ENCODE assay signal across 20 cellular contexts in the genomic region with DNA sequence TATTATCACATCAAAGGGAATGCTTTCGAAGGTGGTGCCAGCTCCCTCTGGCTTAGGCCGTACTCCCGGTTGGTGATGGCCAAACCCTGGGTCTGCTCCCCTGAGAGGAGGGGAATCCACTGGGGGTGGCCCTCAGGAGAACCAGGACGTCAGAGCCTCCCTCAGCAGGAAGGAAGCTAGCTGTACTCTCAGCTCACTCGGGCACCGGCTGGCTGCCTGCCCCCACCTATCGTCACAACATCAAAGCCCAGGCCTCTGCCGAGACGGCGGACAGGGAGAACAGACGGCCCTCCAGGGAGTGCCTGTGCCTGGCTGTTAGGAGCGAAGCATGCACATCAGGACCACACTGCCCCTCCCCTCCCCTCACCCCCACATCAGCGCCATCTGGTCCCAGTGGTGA. TPM values are rescaled to one million over a fixed set of nuclear protein-coding genes. Genes with fewer than 3 reads are reported as not detected.
"Had no signal": no experiment of that assay in that cellular context is flagged by ENCODE, and none has a peak within 500 bp of the region (broad histone marks: within the 10 kb centered on the region; RNA-seq: fewer than 3 reads in every experiment).

No MANE protein-coding gene starts in this region.

- H3K4me1 ChIP-seq: body of pancreas, esophagus squamous epithelium, neural progenitor cell, tibial artery, uterus had no signal

- H3K4me3 Mint-ChIP-seq: activated naive CD4-positive, alpha-beta T cell treated with anti-CD3 and anti-CD28 coated beads, Interleukin-2, amount 50 U/mL, for 24 hours; activated T-cell treated with anti-CD3 and anti-CD28 coated beads, Interleukin-2, amount 50 U/mL, for 24 hours; mesothelial cell of epicardium; neural progenitor cell had no signal

- H3K4me3 ChIP-seq: body of pancreas, esophagus squamous epithelium, neural progenitor cell, ovary, tibial artery, uterus had no signal

- H3K27me3 Mint-ChIP-seq: activated T-cell treated with anti-CD3 and anti-CD28 coated beads, Interleukin-2, amount 50 U/mL, for 24 hours had no signal

- H3K9me3 ChIP-seq: body of pancreas, esophagus squamous epithelium, ovary, tibial artery, uterus had no signal

- H3K9me3 Mint-ChIP-seq: activated naive CD4-positive, alpha-beta T cell treated with anti-CD3 and anti-CD28 coated beads, Interleukin-2, amount 50 U/mL, for 24 hours; activated T-cell treated with anti-CD3 and anti-CD28 coated beads, Interleukin-2, amount 50 U/mL, for 24 hours; mesothelial cell of epicardium; neural progenitor cell had no signal

- H2AFZ ChIP-seq: neural progenitor cell had no signal

- ATAC-seq: body of pancreas, sciatic nerve had no signal

- DNase-seq: activated CD4-positive, CD25-positive, alpha-beta regulatory T cell treated with anti-CD3 and anti-CD28 coated beads, Interleukin-2, amount 50 U/mL, for 72 hours; activated effector memory CD4-positive, alpha-beta T cell treated with Interleukin-2 at 50 U/mL for 16 hours; activated T-cell treated with anti-CD3 and anti-CD28 coated beads, Interleukin-2, amount 50 U/mL, for 24 hours; amygdala; body of pancreas; caudate nucleus; esophagus squamous epithelium; hypothalamus; kidney glomerular epithelial cell; ovary; tibial artery; uterus had no signal

- H3K4me2 ChIP-seq: neural progenitor cell had no signal

- H3K36me3 ChIP-seq: esophagus squamous epithelium, neural progenitor cell, ovary, tibial artery, uterus had no signal

- H3K4me1 Mint-ChIP-seq: activated naive CD4-positive, alpha-beta T cell treated with anti-CD3 and anti-CD28 coated beads, Interleukin-2, amount 50 U/mL, for 24 hours; neural progenitor cell had no signal

- H3K36me3 Mint-ChIP-seq: activated naive CD4-positive, alpha-beta T cell treated with anti-CD3 and anti-CD28 coated beads, Interleukin-2, amount 50 U/mL, for 24 hours; mesothelial cell of epicardium; neural progenitor cell had no signal

- H3K27me3 ChIP-seq: body of pancreas, esophagus squamous epithelium, neural progenitor cell, ovary, tibial artery, uterus had no signal

- H3K9ac ChIP-seq: neural progenitor cell had no signal

- H3K27ac Mint-ChIP-seq: activated naive CD4-positive, alpha-beta T cell treated with anti-CD3 and anti-CD28 coated beads, Interleukin-2, amount 50 U/mL, for 24 hours; activated T-cell treated with anti-CD3 and anti-CD28 coated beads, Interleukin-2, amount 50 U/mL, for 24 hours; mesothelial cell of epicardium; neural progenitor cell had no signal

RNA-seq across cellular contexts. Expression of gene PGC, which starts 9.2 kb away (rescaled TPM):
- total RNA-seq: fibroblast of villous mesenchyme; liver; mesothelial cell of epicardium; subcutaneous adipose tissue; T-helper 2 cell treated with Interferon-gamma antibody and Interleukin-4, amounts not matched to agents 100 ng/mL and 5 ng/mL, for 36 hours had no signal

RNA-seq across cellular contexts. Expression of gene PRICKLE4, which starts 24.2 kb away (rescaled TPM):
- total RNA-seq: T-helper 2 cell treated with Interferon-gamma antibody and Interleukin-4, amounts not matched to agents 100 ng/mL and 5 ng/mL, for 36 hours had no signal
